Comparison of ENCODE assay signal across 23 cellular contexts in genomic region chr5:150520747-150521521, GRCh38. TPM values are rescaled to one million over a fixed set of nuclear protein-coding genes. Genes with fewer than 3 reads are reported as not detected.
DNase-seq lines count a peak whose midpoint lies in the region; ATAC-seq and TF ChIP-seq lines count a peak whose summit lies in the region.
"Had no signal": no experiment of that assay in that cellular context is flagged by ENCODE, and none has a peak within 500 bp of the region (broad histone marks: within the 10 kb centered on the region; RNA-seq: fewer than 3 reads in every experiment).

No MANE protein-coding gene starts in this region.

- H3K4me1 ChIP-seq in Panc1 (ENCODE audit: control insufficient read depth, insufficient read depth, low read length), result peaks cover 70% of the 10 kb centered on the region

- DNase-seq in Panc1 (ENCODE audit: low read depth, low spot score) (no peak), MCF 10A (ENCODE audit: unreplicated experiment) (no peak), islet precursor cell (peak; percentile 48), substantia nigra (lab: John Stamatoyannopoulos, UW) (no peak), retina (no peak), GM19238 (ENCODE audit: insufficient read length, low spot score) (no peak)
- DNase-seq in CD4-positive, alpha-beta T cell, result no peak
- DNase-seq: activated CD4-positive, alpha-beta T cell treated with anti-CD3 and anti-CD28 coated beads for 4 hours; activated effector memory CD4-positive, alpha-beta T cell treated with anti-CD3 and anti-CD28 coated beads, Interleukin-2, amount 50 U/mL, for 16 hours; activated T-cell treated with anti-CD3 and anti-CD28 coated beads, Interleukin-2, amount 50 U/mL, for 1 hour; Calu3; cerebellar nuclear complex; DMS79 treated with DMSO at 0.1 percent for 48 hours; GF-D8; head of caudate nucleus; left cardiac atrium; midbrain; naive thymus-derived CD8-positive, alpha-beta T cell; NCI-H446 treated with DMSO at 0.1 percent for 48 hours; occipital lobe had no signal

- no peak overlapping the region for H3K4me3 Mint-ChIP-seq in MCF 10A (ENCODE audit: unreplicated experiment)
- no peak overlapping the region for H3K4me3 Mint-ChIP-seq in CD4-positive, alpha-beta T cell
- H3K4me3 Mint-ChIP-seq: CD14-positive monocyte; naive thymus-derived CD8-positive, alpha-beta T cell had no signal

- TF ChIP-seq CTCF in Panc1 (IDR thresholded peaks at IDR 0.05), result no peak
- no peak for TF ChIP-seq CTCF in MCF 10A (IDR thresholded peaks at IDR 0.05; ENCODE audit: unreplicated experiment)
- no peak for TF ChIP-seq CTCF in CD4-positive, alpha-beta T cell (IDR thresholded peaks at IDR 0.05)

- no peaks in the 10 kb centered on the region for H3K9me3 ChIP-seq in Panc1 (ENCODE audit: control insufficient read depth, insufficient read depth, low read depth, low read length)
- H3K9me3 ChIP-seq in CD4-positive, alpha-beta T cell (ENCODE audit: control insufficient read depth, low read length), result no peaks in the 10 kb centered on the region

- H3K27ac ChIP-seq in Panc1 (ENCODE audit: low read length), result peak overlapping the region; percentile 51; the same call in 1 of the 2 replicates
- peak overlapping the region; percentile 81 for H3K27ac ChIP-seq in substantia nigra (ENCODE audit: low read depth, low read length, poor library complexity, severe bottlenecking)
- H3K27ac ChIP-seq in CD4-positive, alpha-beta T cell (ENCODE audit: low read depth, low read length), result no peak overlapping the region

- H3K36me3 Mint-ChIP-seq in MCF 10A (ENCODE audit: insufficient read depth, unreplicated experiment), result peaks cover 41% of the 10 kb centered on the region
- H3K36me3 Mint-ChIP-seq in CD4-positive, alpha-beta T cell (ENCODE audit: low read depth), result no peaks in the 10 kb centered on the region
- H3K36me3 Mint-ChIP-seq: naive thymus-derived CD8-positive, alpha-beta T cell had no signal

- H3K4me1 Mint-ChIP-seq in MCF 10A (ENCODE audit: insufficient read depth, unreplicated experiment), result peaks cover 42% of the 10 kb centered on the region
- H3K4me1 Mint-ChIP-seq in CD4-positive, alpha-beta T cell (ENCODE audit: low read depth), result no peaks in the 10 kb centered on the region
- H3K4me1 Mint-ChIP-seq: naive thymus-derived CD8-positive, alpha-beta T cell had no signal

- in situ Hi-C loops in Panc1 (cut with HindIII; ENCODE audit: low pct_unique_long_range_greater_than_20kb, low sequenced_read_pairs), result no loop called here

- H3K27me3 Mint-ChIP-seq in MCF 10A (ENCODE audit: insufficient read depth, unreplicated experiment), result no peaks in the 10 kb centered on the region
- H3K27me3 Mint-ChIP-seq in CD4-positive, alpha-beta T cell, result no peaks in the 10 kb centered on the region
- H3K27me3 Mint-ChIP-seq: naive thymus-derived CD8-positive, alpha-beta T cell had no signal

- no peak overlapping the region for H3K4me3 ChIP-seq in Panc1 (ENCODE audit: low read depth in 2 of 2, low read length in 2 of 2)
- H3K4me3 ChIP-seq: skin epidermis had no signal

- no peak overlapping the region for H3K27ac Mint-ChIP-seq in MCF 10A (ENCODE audit: low read depth, unreplicated experiment)
- H3K27ac Mint-ChIP-seq in CD4-positive, alpha-beta T cell, result no peak overlapping the region

- CTCF ChIA-PET in Panc1 (lab: Charles Lee) (no interaction called here), MCF 10A (lab: Yijun Ruan, JAX) (interaction anchor here (0.6 to 7.1 kb wide), 6 partner anchors 20 to 65 kb away, joined by 3 to 137 read pairs (median 6); no protein-coding TSS in a partner anchor)
- CTCF ChIA-PET in CD4-positive, alpha-beta T cell (lab: Charles Lee), result no interaction called here

- intact Hi-C loops in Panc1 (cut with micrococcal nuclease; ENCODE audit: unreplicated experiment), result no loop called here
- intact Hi-C loops in MCF 10A (cut with micrococcal nuclease), result no loop called here
- intact Hi-C loops in CD4-positive, alpha-beta T cell (cut with DNase I, micrococcal nuclease), result no loop called here

- no peaks in the 10 kb centered on the region for H3K36me3 ChIP-seq in Panc1 (ENCODE audit: control insufficient read depth, insufficient read depth, low read length)

- ATAC-seq in Panc1 (no peak), SK-N-SH treated with all-trans-retinoic acid at 6 μM for 48 hours (no peak)
- no peak for ATAC-seq in CD4-positive, alpha-beta T cell (ENCODE audit: poor library complexity)
- ATAC-seq: left cardiac atrium; naive thymus-derived CD8-positive, alpha-beta T cell had no signal

- POLR2A ChIA-PET in Panc1 (lab: Charles Lee), result no interaction called here
- POLR2A ChIA-PET in MCF 10A (lab: Yijun Ruan, JAX), result interaction anchor here (0.7 to 1.6 kb wide), 3 partner anchors 55 to 71 kb away, joined by 3 to 4 read pairs (median 3); partner anchors contain the start of gene RPS14
- POLR2A ChIA-PET in CD4-positive, alpha-beta T cell (lab: Charles Lee), result no interaction called here

- no peaks in the 10 kb centered on the region for H3K27me3 ChIP-seq in Panc1 (ENCODE audit: control insufficient read depth, insufficient read depth, low read length)
- no peaks in the 10 kb centered on the region for H3K27me3 ChIP-seq in CD4-positive, alpha-beta T cell (ENCODE audit: control insufficient read depth, insufficient read depth, low read length)

- no peaks in the 10 kb centered on the region for H3K9me3 Mint-ChIP-seq in MCF 10A (ENCODE audit: unreplicated experiment)
- no peaks in the 10 kb centered on the region for H3K9me3 Mint-ChIP-seq in CD4-positive, alpha-beta T cell
- H3K9me3 Mint-ChIP-seq: CD14-positive monocyte; naive thymus-derived CD8-positive, alpha-beta T cell had no signal

- no TSS peak for BruUV-seq in Panc1 (replicated peaks; lab: Mats Ljungman, UMichigan)
- TSS peak; percentile 13 for BruUV-seq in MCF 10A (replicated peaks; lab: Mats Ljungman, UMichigan)

TF ChIP-seq in SK-N-SH treated with all-trans-retinoic acid at 6 μM for 48 hours, 23 proteins besides CTCF, POLR2A, EP300 and RAD21 (continues in another document):
- no peak for TF ChIP-seq POU6F1 (CRISPR knock-in tag; IDR thresholded peaks at IDR 0.05; ENCODE audit: borderline replicate concordance, low read depth)
- TF ChIP-seq CSRNP3 (CRISPR knock-in tag; IDR thresholded peaks at IDR 0.05), result no peak
- no peak for TF ChIP-seq RARB (CRISPR knock-in tag; IDR thresholded peaks at IDR 0.05)
- TF ChIP-seq PPARA (CRISPR knock-in tag; IDR thresholded peaks at IDR 0.05; ENCODE audit: borderline replicate concordance), result no peak
- TF ChIP-seq TOX (CRISPR knock-in tag; IDR thresholded peaks at IDR 0.05; ENCODE audit: borderline replicate concordance), result no peak
- TF ChIP-seq CSDC2 (CRISPR knock-in tag; IDR thresholded peaks at IDR 0.05), result no peak
- TF ChIP-seq ZNF70 (CRISPR knock-in tag; IDR thresholded peaks at IDR 0.05), result no peak
- no peak for TF ChIP-seq ARNTL (CRISPR knock-in tag; IDR thresholded peaks at IDR 0.05; ENCODE audit: borderline replicate concordance, low read depth)
- TF ChIP-seq SNAI2 (CRISPR knock-in tag; IDR thresholded peaks at IDR 0.05), result no peak
- no peak for TF ChIP-seq TCF4 (CRISPR knock-in tag; IDR thresholded peaks at IDR 0.05; ENCODE audit: borderline replicate concordance)
- no peak for TF ChIP-seq BACH2 (CRISPR knock-in tag; IDR thresholded peaks at IDR 0.05; ENCODE audit: borderline replicate concordance)
- TF ChIP-seq ZFP30 (CRISPR knock-in tag; IDR thresholded peaks at IDR 0.05), result no peak
- no peak for TF ChIP-seq GLIS3 (CRISPR knock-in tag; IDR thresholded peaks at IDR 0.05)
- no peak for TF ChIP-seq ZNF8 (CRISPR knock-in tag; IDR thresholded peaks at IDR 0.05)
- no peak for TF ChIP-seq OSR1 (CRISPR knock-in tag; IDR thresholded peaks at IDR 0.05)
- TF ChIP-seq, protein P1, sequence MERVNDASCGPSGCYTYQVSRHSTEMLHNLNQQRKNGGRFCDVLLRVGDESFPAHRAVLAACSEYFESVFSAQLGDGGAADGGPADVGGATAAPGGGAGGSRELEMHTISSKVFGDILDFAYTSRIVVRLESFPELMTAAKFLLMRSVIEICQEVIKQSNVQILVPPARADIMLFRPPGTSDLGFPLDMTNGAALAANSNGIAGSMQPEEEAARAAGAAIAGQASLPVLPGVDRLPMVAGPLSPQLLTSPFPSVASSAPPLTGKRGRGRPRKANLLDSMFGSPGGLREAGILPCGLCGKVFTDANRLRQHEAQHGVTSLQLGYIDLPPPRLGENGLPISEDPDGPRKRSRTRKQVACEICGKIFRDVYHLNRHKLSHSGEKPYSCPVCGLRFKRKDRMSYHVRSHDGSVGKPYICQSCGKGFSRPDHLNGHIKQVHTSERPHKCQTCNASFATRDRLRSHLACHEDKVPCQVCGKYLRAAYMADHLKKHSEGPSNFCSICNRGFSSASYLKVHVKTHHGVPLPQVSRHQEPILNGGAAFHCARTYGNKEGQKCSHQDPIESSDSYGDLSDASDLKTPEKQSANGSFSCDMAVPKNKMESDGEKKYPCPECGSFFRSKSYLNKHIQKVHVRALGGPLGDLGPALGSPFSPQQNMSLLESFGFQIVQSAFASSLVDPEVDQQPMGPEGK (CRISPR knock-in tag; IDR thresholded peaks at IDR 0.05; ENCODE audit: borderline replicate concordance), result no peak

RNA-seq across cellular contexts. Expression of gene NDST1, which starts 13.0 kb away (rescaled TPM):
- total RNA-seq in Panc1 (2021; ENCODE audit: unreplicated experiment) (142 TPM), MCF 10A (2022) (68.9 and 79.3 TPM in 2 replicates)
- polyA plus RNA-seq in Panc1 (2012; ENCODE audit: insufficient read length), result 80.5 TPM
- total RNA-seq in CD4-positive, alpha-beta T cell, result 1 to 10 TPM; 1.1 to 1.6 TPM

Comparison
In these comparisons a context has a peak if more than half of its experiments do, and no peak if none do; other contexts are left out.
1. RNA of gene NDST1, which starts 13.0 kb away (total RNA-seq): 142 TPM in Panc1 (single experiment) and 68.9 to 79.3 TPM in MCF 10A; 1.1 to 1.6 TPM in CD4-positive, alpha-beta T cell; every median in the first group is over 10 times any median in the second.